In the genomic region with DNA sequence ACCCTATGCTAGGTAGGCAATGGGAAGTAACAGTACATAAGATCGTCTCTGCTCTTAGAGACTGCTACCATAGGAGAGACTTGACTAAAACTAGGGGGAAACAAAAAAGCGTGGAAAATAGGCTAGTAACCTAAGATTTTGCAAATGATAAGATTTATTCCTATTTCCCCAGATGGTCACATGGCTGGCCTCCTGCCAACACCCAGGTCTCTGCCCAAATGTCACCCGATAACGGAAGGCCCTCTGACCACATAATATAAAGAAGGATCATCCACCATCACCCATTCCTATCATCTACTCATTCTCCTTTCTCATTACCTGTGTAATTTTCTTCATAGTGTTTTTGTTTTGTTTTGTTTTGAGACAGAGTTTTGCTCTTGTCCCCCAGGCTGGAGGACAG, we compare ENCODE assay signal across 1 cellular context.
A peak's percentile ranks its signal among the peaks of the same experiment; 100 is the strongest.
TF ChIP-seq lines count a peak whose summit lies in the region.

No MANE protein-coding gene starts in this region.

TF ChIP-seq in K562, 482 proteins besides CTCF, POLR2A, EP300 and RAD21 (continued from another document):
- TF ChIP-seq, protein P1, sequence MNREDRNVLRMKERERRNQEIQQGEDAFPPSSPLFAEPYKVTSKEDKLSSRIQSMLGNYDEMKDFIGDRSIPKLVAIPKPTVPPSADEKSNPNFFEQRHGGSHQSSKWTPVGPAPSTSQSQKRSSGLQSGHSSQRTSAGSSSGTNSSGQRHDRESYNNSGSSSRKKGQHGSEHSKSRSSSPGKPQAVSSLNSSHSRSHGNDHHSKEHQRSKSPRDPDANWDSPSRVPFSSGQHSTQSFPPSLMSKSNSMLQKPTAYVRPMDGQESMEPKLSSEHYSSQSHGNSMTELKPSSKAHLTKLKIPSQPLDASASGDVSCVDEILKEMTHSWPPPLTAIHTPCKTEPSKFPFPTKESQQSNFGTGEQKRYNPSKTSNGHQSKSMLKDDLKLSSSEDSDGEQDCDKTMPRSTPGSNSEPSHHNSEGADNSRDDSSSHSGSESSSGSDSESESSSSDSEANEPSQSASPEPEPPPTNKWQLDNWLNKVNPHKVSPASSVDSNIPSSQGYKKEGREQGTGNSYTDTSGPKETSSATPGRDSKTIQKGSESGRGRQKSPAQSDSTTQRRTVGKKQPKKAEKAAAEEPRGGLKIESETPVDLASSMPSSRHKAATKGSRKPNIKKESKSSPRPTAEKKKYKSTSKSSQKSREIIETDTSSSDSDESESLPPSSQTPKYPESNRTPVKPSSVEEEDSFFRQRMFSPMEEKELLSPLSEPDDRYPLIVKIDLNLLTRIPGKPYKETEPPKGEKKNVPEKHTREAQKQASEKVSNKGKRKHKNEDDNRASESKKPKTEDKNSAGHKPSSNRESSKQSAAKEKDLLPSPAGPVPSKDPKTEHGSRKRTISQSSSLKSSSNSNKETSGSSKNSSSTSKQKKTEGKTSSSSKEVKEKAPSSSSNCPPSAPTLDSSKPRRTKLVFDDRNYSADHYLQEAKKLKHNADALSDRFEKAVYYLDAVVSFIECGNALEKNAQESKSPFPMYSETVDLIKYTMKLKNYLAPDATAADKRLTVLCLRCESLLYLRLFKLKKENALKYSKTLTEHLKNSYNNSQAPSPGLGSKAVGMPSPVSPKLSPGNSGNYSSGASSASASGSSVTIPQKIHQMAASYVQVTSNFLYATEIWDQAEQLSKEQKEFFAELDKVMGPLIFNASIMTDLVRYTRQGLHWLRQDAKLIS (CRISPR knock-in tag; IDR thresholded peaks at IDR 0.05) = no peak
- no peak for TF ChIP-seq CREM (IDR thresholded peaks at IDR 0.05; ENCODE audit: low read depth)
- peak; percentile 84 for TF ChIP-seq NFIC (IDR thresholded peaks at IDR 0.05)
- TF ChIP-seq, protein P2, sequence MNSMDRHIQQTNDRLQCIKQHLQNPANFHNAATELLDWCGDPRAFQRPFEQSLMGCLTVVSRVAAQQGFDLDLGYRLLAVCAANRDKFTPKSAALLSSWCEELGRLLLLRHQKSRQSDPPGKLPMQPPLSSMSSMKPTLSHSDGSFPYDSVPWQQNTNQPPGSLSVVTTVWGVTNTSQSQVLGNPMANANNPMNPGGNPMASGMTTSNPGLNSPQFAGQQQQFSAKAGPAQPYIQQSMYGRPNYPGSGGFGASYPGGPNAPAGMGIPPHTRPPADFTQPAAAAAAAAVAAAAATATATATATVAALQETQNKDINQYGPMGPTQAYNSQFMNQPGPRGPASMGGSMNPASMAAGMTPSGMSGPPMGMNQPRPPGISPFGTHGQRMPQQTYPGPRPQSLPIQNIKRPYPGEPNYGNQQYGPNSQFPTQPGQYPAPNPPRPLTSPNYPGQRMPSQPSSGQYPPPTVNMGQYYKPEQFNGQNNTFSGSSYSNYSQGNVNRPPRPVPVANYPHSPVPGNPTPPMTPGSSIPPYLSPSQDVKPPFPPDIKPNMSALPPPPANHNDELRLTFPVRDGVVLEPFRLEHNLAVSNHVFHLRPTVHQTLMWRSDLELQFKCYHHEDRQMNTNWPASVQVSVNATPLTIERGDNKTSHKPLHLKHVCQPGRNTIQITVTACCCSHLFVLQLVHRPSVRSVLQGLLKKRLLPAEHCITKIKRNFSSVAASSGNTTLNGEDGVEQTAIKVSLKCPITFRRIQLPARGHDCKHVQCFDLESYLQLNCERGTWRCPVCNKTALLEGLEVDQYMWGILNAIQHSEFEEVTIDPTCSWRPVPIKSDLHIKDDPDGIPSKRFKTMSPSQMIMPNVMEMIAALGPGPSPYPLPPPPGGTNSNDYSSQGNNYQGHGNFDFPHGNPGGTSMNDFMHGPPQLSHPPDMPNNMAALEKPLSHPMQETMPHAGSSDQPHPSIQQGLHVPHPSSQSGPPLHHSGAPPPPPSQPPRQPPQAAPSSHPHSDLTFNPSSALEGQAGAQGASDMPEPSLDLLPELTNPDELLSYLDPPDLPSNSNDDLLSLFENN (IDR thresholded peaks at IDR 0.05; ENCODE audit: low read depth in 2 of 2, low read length in 2 of 2) = no peak
- TF ChIP-seq, protein P3, sequence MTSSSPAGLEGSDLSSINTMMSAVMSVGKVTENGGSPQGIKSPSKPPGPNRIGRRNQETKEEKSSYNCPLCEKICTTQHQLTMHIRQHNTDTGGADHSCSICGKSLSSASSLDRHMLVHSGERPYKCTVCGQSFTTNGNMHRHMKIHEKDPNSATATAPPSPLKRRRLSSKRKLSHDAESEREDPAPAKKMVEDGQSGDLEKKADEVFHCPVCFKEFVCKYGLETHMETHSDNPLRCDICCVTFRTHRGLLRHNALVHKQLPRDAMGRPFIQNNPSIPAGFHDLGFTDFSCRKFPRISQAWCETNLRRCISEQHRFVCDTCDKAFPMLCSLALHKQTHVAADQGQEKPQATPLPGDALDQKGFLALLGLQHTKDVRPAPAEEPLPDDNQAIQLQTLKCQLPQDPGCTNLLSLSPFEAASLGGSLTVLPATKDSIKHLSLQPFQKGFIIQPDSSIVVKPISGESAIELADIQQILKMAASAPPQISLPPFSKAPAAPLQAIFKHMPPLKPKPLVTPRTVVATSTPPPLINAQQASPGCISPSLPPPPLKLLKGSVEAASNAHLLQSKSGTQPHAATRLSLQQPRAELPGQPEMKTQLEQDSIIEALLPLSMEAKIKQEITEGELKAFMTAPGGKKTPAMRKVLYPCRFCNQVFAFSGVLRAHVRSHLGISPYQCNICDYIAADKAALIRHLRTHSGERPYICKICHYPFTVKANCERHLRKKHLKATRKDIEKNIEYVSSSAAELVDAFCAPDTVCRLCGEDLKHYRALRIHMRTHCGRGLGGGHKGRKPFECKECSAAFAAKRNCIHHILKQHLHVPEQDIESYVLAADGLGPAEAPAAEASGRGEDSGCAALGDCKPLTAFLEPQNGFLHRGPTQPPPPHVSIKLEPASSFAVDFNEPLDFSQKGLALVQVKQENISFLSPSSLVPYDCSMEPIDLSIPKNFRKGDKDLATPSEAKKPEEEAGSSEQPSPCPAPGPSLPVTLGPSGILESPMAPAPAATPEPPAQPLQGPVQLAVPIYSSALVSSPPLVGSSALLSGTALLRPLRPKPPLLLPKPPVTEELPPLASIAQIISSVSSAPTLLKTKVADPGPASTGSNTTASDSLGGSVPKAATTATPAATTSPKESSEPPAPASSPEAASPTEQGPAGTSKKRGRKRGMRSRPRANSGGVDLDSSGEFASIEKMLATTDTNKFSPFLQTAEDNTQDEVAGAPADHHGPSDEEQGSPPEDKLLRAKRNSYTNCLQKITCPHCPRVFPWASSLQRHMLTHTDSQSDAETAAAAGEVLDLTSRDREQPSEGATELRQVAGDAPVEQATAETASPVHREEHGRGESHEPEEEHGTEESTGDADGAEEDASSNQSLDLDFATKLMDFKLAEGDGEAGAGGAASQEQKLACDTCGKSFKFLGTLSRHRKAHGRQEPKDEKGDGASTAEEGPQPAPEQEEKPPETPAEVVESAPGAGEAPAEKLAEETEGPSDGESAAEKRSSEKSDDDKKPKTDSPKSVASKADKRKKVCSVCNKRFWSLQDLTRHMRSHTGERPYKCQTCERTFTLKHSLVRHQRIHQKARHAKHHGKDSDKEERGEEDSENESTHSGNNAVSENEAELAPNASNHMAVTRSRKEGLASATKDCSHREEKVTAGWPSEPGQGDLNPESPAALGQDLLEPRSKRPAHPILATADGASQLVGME (CRISPR knock-in tag; IDR thresholded peaks at IDR 0.05) = no peak
- TF ChIP-seq RBM25 (IDR thresholded peaks at IDR 0.05; ENCODE audit: low read depth, low read length, severe bottlenecking) = no peak
- TF ChIP-seq, protein P4, sequence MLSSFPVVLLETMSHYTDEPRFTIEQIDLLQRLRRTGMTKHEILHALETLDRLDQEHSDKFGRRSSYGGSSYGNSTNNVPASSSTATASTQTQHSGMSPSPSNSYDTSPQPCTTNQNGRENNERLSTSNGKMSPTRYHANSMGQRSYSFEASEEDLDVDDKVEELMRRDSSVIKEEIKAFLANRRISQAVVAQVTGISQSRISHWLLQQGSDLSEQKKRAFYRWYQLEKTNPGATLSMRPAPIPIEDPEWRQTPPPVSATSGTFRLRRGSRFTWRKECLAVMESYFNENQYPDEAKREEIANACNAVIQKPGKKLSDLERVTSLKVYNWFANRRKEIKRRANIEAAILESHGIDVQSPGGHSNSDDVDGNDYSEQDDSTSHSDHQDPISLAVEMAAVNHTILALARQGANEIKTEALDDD (IDR thresholded peaks at IDR 0.05) = peak; percentile 45; the same call in 1 of the 2 replicates
TF ChIP-seq in K562: peak in this region for 2.
